ENCODE assay signal across 18 cellular contexts in genomic region chr21:36038701-36039497, GRCh38. TPM values are rescaled to one million over a fixed set of nuclear protein-coding genes. Genes with fewer than 3 reads are reported as not detected.
DNase-seq lines count a peak whose midpoint lies in the region; ATAC-seq and TF ChIP-seq lines count a peak whose summit lies in the region.
"Had no signal": no experiment of that assay in that cellular context is flagged by ENCODE, and none has a peak within 500 bp of the region (broad histone marks: within the 10 kb centered on the region; RNA-seq: fewer than 3 reads in every experiment).

No MANE protein-coding gene starts in this region.

- no peak for TF ChIP-seq CTCF in nephron progenitor cell (IDR thresholded peaks at IDR 0.05)

- no peak for ATAC-seq in stimulated activated naive CD8-positive, alpha-beta T cell treated with anti-CD3 and anti-CD28 coated beads, Interleukin-15, amount 100 ng/mL, for 72 hours
- no peak for ATAC-seq in stimulated activated naive CD8-positive, alpha-beta T cell treated with anti-CD3 and anti-CD28 coated beads, Interleukin-15, Interleukin-2, amounts not matched to agents 100 U/mL and 50 U/mL, for 24 hours
- ATAC-seq: CD8-positive, alpha-beta T cell; Panc1 had no signal

- DNase-seq in stimulated activated naive CD8-positive, alpha-beta T cell treated with anti-CD3 and anti-CD28 coated beads, Interleukin-15, amount 100 ng/mL, for 72 hours: no peak
- DNase-seq in stimulated activated naive CD8-positive, alpha-beta T cell treated with anti-CD3 and anti-CD28 coated beads, Interleukin-15, Interleukin-2, amounts not matched to agents 100 U/mL and 50 U/mL, for 24 hours: no peak
- DNase-seq in activated T-helper 1 cell treated with anti-CD3 and anti-CD28 coated beads, Interleukin-12 subunit alpha, Interleukin-12 subunit beta, Interleukin-2, Interleukin-4 antibody, amounts not matched to agents 30 ng/mL and 10 ng/mL and 1 ng/mL, durations not matched to agents 14 hours and 24 hours and 36 hours (ENCODE audit: low spot score): no peak
- DNase-seq in nephron progenitor cell: no peak
- no peak for DNase-seq in hepatic stellate cell (ENCODE audit: low spot score)
- no peak for DNase-seq in HT-29 (ENCODE audit: low spot score)
- DNase-seq in NCI-H510A treated with DMSO at 0.1 percent for 48 hours (lab: John Stamatoyannopoulos, UW): no peak
- DNase-seq in OCI-M2 (lab: John Stamatoyannopoulos, UW; ENCODE audit: unreplicated experiment): no peak
- DNase-seq: BE2C; CD8-positive, alpha-beta T cell; DMS79 treated with DMSO at 0.1 percent for 48 hours; Karpas-422; NCI-H1105 treated with DMSO at 0.1 percent for 48 hours; NCI-H187; NCI-H446 treated with DMSO at 0.1 percent for 48 hours; NCI-H774; Right ventricle myocardium superior had no signal

- intact Hi-C loops in activated T-helper 1 cell treated with anti-CD3 and anti-CD28 coated beads, Interleukin-12 subunit alpha, Interleukin-12 subunit beta, Interleukin-2, Interleukin-4 antibody, amounts not matched to agents 30 ng/mL and 10 ng/mL and 1 ng/mL, durations not matched to agents 14 hours and 24 hours and 36 hours (cut with micrococcal nuclease): no loop called here

- peaks cover 42% of the 10 kb centered on the region for H3K36me3 Mint-ChIP-seq in activated T-helper 1 cell treated with anti-CD3 and anti-CD28 coated beads, Interleukin-12 subunit alpha, Interleukin-12 subunit beta, Interleukin-2, Interleukin-4 antibody, amounts not matched to agents 30 ng/mL and 10 ng/mL and 1 ng/mL, durations not matched to agents 14 hours and 24 hours and 36 hours (ENCODE audit: low read depth)
- H3K36me3 Mint-ChIP-seq in nephron progenitor cell (ENCODE audit: low read depth): peaks cover 64% of the 10 kb centered on the region

- no peaks in the 10 kb centered on the region for H3K27me3 Mint-ChIP-seq in stimulated activated naive CD8-positive, alpha-beta T cell treated with anti-CD3 and anti-CD28 coated beads, Interleukin-15, amount 100 ng/mL, for 72 hours
- no peaks in the 10 kb centered on the region for H3K27me3 Mint-ChIP-seq in activated T-helper 1 cell treated with anti-CD3 and anti-CD28 coated beads, Interleukin-12 subunit alpha, Interleukin-12 subunit beta, Interleukin-2, Interleukin-4 antibody, amounts not matched to agents 30 ng/mL and 10 ng/mL and 1 ng/mL, durations not matched to agents 14 hours and 24 hours and 36 hours (ENCODE audit: insufficient read depth)
- H3K27me3 Mint-ChIP-seq in nephron progenitor cell (ENCODE audit: low read depth, poor library complexity): no peaks in the 10 kb centered on the region

- H3K9me3 Mint-ChIP-seq in stimulated activated naive CD8-positive, alpha-beta T cell treated with anti-CD3 and anti-CD28 coated beads, Interleukin-15, amount 100 ng/mL, for 72 hours: no peaks in the 10 kb centered on the region
- no peaks in the 10 kb centered on the region for H3K9me3 Mint-ChIP-seq in activated T-helper 1 cell treated with anti-CD3 and anti-CD28 coated beads, Interleukin-12 subunit alpha, Interleukin-12 subunit beta, Interleukin-2, Interleukin-4 antibody, amounts not matched to agents 30 ng/mL and 10 ng/mL and 1 ng/mL, durations not matched to agents 14 hours and 24 hours and 36 hours
- H3K9me3 Mint-ChIP-seq in nephron progenitor cell: no peaks in the 10 kb centered on the region
- H3K9me3 Mint-ChIP-seq: CD8-positive, alpha-beta T cell had no signal

- peak overlapping the region; percentile 22 to 45 for H3K27ac Mint-ChIP-seq in stimulated activated naive CD8-positive, alpha-beta T cell treated with anti-CD3 and anti-CD28 coated beads, Interleukin-15, amount 100 ng/mL, for 72 hours
- H3K27ac Mint-ChIP-seq in activated T-helper 1 cell treated with anti-CD3 and anti-CD28 coated beads, Interleukin-12 subunit alpha, Interleukin-12 subunit beta, Interleukin-2, Interleukin-4 antibody, amounts not matched to agents 30 ng/mL and 10 ng/mL and 1 ng/mL, durations not matched to agents 14 hours and 24 hours and 36 hours: peak overlapping the region; percentile 2
- peak overlapping the region; percentile 62 for H3K27ac Mint-ChIP-seq in nephron progenitor cell
- H3K27ac Mint-ChIP-seq: CD8-positive, alpha-beta T cell had no signal

- no peak overlapping the region for H3K4me3 Mint-ChIP-seq in stimulated activated naive CD8-positive, alpha-beta T cell treated with anti-CD3 and anti-CD28 coated beads, Interleukin-15, amount 100 ng/mL, for 72 hours
- H3K4me3 Mint-ChIP-seq in activated T-helper 1 cell treated with anti-CD3 and anti-CD28 coated beads, Interleukin-12 subunit alpha, Interleukin-12 subunit beta, Interleukin-2, Interleukin-4 antibody, amounts not matched to agents 30 ng/mL and 10 ng/mL and 1 ng/mL, durations not matched to agents 14 hours and 24 hours and 36 hours: no peak overlapping the region
- H3K4me3 Mint-ChIP-seq in nephron progenitor cell: no peak overlapping the region
- H3K4me3 Mint-ChIP-seq: CD8-positive, alpha-beta T cell had no signal

- no peaks in the 10 kb centered on the region for H3K4me1 Mint-ChIP-seq in stimulated activated naive CD8-positive, alpha-beta T cell treated with anti-CD3 and anti-CD28 coated beads, Interleukin-15, amount 100 ng/mL, for 72 hours
- no peaks in the 10 kb centered on the region for H3K4me1 Mint-ChIP-seq in activated T-helper 1 cell treated with anti-CD3 and anti-CD28 coated beads, Interleukin-12 subunit alpha, Interleukin-12 subunit beta, Interleukin-2, Interleukin-4 antibody, amounts not matched to agents 30 ng/mL and 10 ng/mL and 1 ng/mL, durations not matched to agents 14 hours and 24 hours and 36 hours (ENCODE audit: low read depth)
- H3K4me1 Mint-ChIP-seq in nephron progenitor cell: no peaks in the 10 kb centered on the region

RNA-seq across cellular contexts. Expression of gene SETD4, which starts 21.4 kb away (rescaled TPM):
- total RNA-seq in activated T-helper 1 cell treated with anti-CD3 and anti-CD28 coated beads, Interleukin-12 subunit alpha, Interleukin-12 subunit beta, Interleukin-2, Interleukin-4 antibody, amounts not matched to agents 30 ng/mL and 10 ng/mL and 1 ng/mL, durations not matched to agents 14 hours and 24 hours and 36 hours: 21.9 and 22.0 TPM in 2 replicates
- total RNA-seq in HT-29 (2014; rRNA removed; shearing (Covaris generic)): 4.4 and 7.3 TPM in 2 replicates

RNA-seq across cellular contexts. Expression of gene CBR1, which starts 30.9 kb away (rescaled TPM):
- 62.7 and 62.8 TPM in 2 replicates for total RNA-seq in activated T-helper 1 cell treated with anti-CD3 and anti-CD28 coated beads, Interleukin-12 subunit alpha, Interleukin-12 subunit beta, Interleukin-2, Interleukin-4 antibody, amounts not matched to agents 30 ng/mL and 10 ng/mL and 1 ng/mL, durations not matched to agents 14 hours and 24 hours and 36 hours
- total RNA-seq in HT-29 (2014; rRNA removed; shearing (Covaris generic)): 224 and 271 TPM in 2 replicates

Comparison
In these comparisons a context has a peak if more than half of its experiments do, and no peak if none do; other contexts are left out.
1. H3K27ac Mint-ChIP-seq: peak in every context shown above with its lines; median percentile 62 in nephron progenitor cell; 34 in stimulated activated naive CD8-positive, alpha-beta T cell treated with anti-CD3 and anti-CD28 coated beads, Interleukin-15, amount 100 ng/mL, for 72 hours; 2 in activated T-helper 1 cell treated with anti-CD3 and anti-CD28 coated beads, Interleukin-12 subunit alpha, Interleukin-12 subunit beta, Interleukin-2, Interleukin-4 antibody, amounts not matched to agents 30 ng/mL and 10 ng/mL and 1 ng/mL, durations not matched to agents 14 hours and 24 hours and 36 hours.